In the genomic region with DNA sequence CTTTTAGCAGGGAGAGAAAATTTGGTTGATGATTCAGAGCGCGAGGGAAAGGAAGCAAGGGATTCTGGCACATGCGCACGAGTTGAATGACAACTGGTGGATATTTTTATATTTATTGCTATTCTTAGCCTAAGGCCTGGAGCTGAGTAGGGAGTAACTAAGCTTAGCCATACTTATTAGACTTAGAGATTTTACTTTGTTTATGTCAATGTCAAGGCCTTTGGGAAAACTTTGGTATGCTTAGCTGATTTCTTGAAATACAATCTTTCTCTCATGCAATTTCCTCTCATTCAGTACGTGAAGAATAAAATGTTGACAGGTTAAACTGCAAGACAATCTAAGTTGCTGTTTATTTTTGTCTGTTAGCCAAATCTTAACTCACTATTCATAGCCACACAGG, we compare ENCODE assay signal across 9 cellular contexts.
A peak's percentile ranks its signal among the peaks of the same experiment; 100 is the strongest.
DNase-seq lines count a peak whose midpoint lies in the region; ATAC-seq and TF ChIP-seq lines count a peak whose summit lies in the region.
"Had no signal": no experiment of that assay in that cellular context is flagged by ENCODE, and none has a peak within 500 bp of the region (broad histone marks: within the 10 kb centered on the region; RNA-seq: fewer than 3 reads in every experiment).

No MANE protein-coding gene starts in this region.

- H3K27me3 ChIP-seq in left lung (no peaks in the 10 kb centered on the region), testis (no peaks in the 10 kb centered on the region)

- WGBS in testis, 2 donors, result 35 to 46% methylated on average over 5 of the region's 5 CpGs

- intact Hi-C loops in left lung (cut with DNase I) (loop anchor here in 1 of 2 donors (10.0 kb wide), 1 partner anchor 196 kb away; no protein-coding TSS in a partner anchor), testis (cut with DNase I; ENCODE audit: low total_unique reads) (no loop called here)

- H3K4me3 ChIP-seq in choroid plexus epithelial cell (ENCODE audit: low read depth, low read length) (no peak overlapping the region), left lung (no peak overlapping the region), testis (no peak overlapping the region)

- H3K27ac ChIP-seq in left lung (peak overlapping the region; percentile 52 to 81), testis (peak overlapping the region; percentile 46 to 80)

- TF ChIP-seq POLR2A in testis (IDR thresholded peaks at IDR 0.05), result no peak

- peak; percentile 68 for ATAC-seq in left lung
- no peak for ATAC-seq in HG02588 (IDR thresholded peaks at IDR 0.05; ENCODE audit: unreplicated experiment)

- TF ChIP-seq CTCF in choroid plexus epithelial cell (conservative IDR thresholded peaks at IDR 0.05; ENCODE audit: low read depth, low read length) (no peak), left lung (IDR thresholded peaks at IDR 0.05) (no peak), testis (IDR thresholded peaks at IDR 0.05) (no peak)

- DNase-seq in LHCN-M2 (ENCODE audit: low read depth), result peak; percentile 87
- DNase-seq in choroid plexus epithelial cell (ENCODE audit: low read depth), result peak; percentile 90
- peak in 1 of 2 donors; percentile 43 for DNase-seq in left lung
- DNase-seq in testis, result peak; percentile 29
- DNase-seq in 8988T, result no peak
- DNase-seq in stimulated activated naive CD4-positive, alpha-beta T cell (lab: John Stamatoyannopoulos, UW), result no peak
- no peak for DNase-seq in effector CD8-positive, alpha-beta T cell (lab: John Stamatoyannopoulos, UW)
- DNase-seq: MV-4-11 had no signal

- no peaks in the 10 kb centered on the region for H3K9me3 ChIP-seq in left lung
- H3K9me3 ChIP-seq in testis, result no peaks in the 10 kb centered on the region

- H3K4me1 ChIP-seq in left lung (peaks cover 9 to 42% of the 10 kb centered on the region in 2 donors), testis (peaks cover 21% of the 10 kb centered on the region)

- H3K36me3 ChIP-seq in left lung (no peaks in the 10 kb centered on the region), testis (ENCODE audit: low read depth, missing control alignments) (no peaks in the 10 kb centered on the region)

Comparison
In these comparisons a context has a peak if more than half of its experiments do, and no peak if none do; other contexts are left out.
1. DNase-seq: peak in LHCN-M2 (single experiment), choroid plexus epithelial cell (single experiment) and testis (single experiment); none in 8988T (single experiment), stimulated activated naive CD4-positive, alpha-beta T cell (0 of 6) and effector CD8-positive, alpha-beta T cell (single experiment).